Comparison of ENCODE assay signal across 22 cellular contexts in the genomic region with DNA sequence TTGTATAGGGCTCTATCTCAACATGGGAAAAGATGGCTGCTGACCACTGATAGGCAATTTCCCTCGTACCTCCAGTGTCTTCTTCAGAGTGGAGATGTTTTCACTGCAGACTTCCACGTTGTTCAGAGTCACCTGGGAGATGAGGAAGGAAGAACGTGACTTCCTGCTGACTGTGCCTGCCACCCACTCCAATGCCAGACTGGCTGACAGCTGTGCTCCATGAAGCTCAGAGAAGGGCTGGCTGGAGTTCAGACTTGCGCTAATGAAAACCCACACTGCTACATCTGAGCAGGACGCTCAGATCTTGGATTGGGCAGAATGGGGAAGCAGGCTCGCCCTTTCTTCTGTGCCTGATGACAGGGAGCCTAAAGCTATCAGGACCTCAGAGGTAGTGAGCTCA. TPM values are rescaled to one million over a fixed set of nuclear protein-coding genes. Genes with fewer than 3 reads are reported as not detected.
DNase-seq lines count a peak whose midpoint lies in the region; ATAC-seq, FAIRE-seq and TF ChIP-seq lines count a peak whose summit lies in the region.
"Had no signal": no experiment of that assay in that cellular context is flagged by ENCODE, and none has a peak within 500 bp of the region (broad histone marks: within the 10 kb centered on the region; RNA-seq: fewer than 3 reads in every experiment).

No MANE protein-coding gene starts in this region.

- H3K79me1 ChIP-seq in IMR-90 (ENCODE audit: low read depth in 1 of 2, low read length in 2 of 2), result no peaks in the 10 kb centered on the region

- H2BK15ac ChIP-seq in IMR-90 (ENCODE audit: low read depth, low read length), result no peak overlapping the region

- POLR2A ChIA-PET in IMR-90 (lab: Charles Lee; ENCODE audit: unreplicated experiment), result no interaction called here

- H2AK5ac ChIP-seq in IMR-90 (ENCODE audit: low read depth, low read length), result no peak overlapping the region

- no peak overlapping the region for H4K5ac ChIP-seq in IMR-90 (ENCODE audit: low read depth, low read length)

- no peak for TF ChIP-seq POLR2A in IMR-90 (IDR thresholded peaks at IDR 0.05; ENCODE audit: low read depth, low read length)
- no peak for TF ChIP-seq POLR2A in spleen (IDR thresholded peaks at IDR 0.05)
- TF ChIP-seq POLR2A in GM12892 (IDR thresholded peaks at IDR 0.05; ENCODE audit: low read depth, low read length), result no peak

- H3K27me3 ChIP-seq in IMR-90 (ENCODE audit: control insufficient read depth, insufficient read depth, low read length) (no peaks in the 10 kb centered on the region), OCI-LY1 (ENCODE audit: insufficient read depth, low read length) (no peaks in the 10 kb centered on the region), spleen (replicated peaks in 1 of 7) (no peaks in the 10 kb centered on the region), Karpas-422 (ENCODE audit: low read length) (no peaks in the 10 kb centered on the region)
- H3K27me3 ChIP-seq: foreskin keratinocyte, uterus had no signal

- H2AK9ac ChIP-seq in IMR-90 (replicated peaks; ENCODE audit: low read depth, low read length, poor library complexity), result no peak overlapping the region

- no peak overlapping the region for H3K56ac ChIP-seq in IMR-90 (ENCODE audit: extremely low read depth, insufficient read depth, low read length)

- peaks cover 4% of the 10 kb centered on the region; the same call in 1 of the 2 replicates for H3F3A ChIP-seq in OCI-LY1 (ENCODE audit: insufficient read depth, low read length)

- H3K36me3 ChIP-seq in IMR-90 (ENCODE audit: control insufficient read depth, insufficient read depth, low read length) (peaks cover 26% of the 10 kb centered on the region), OCI-LY1 (ENCODE audit: insufficient read depth, low read length) (peaks cover 23% of the 10 kb centered on the region), spleen (peaks cover 0 to 100% (median 68%) of the 10 kb centered on the region in 6 donors), Karpas-422 (ENCODE audit: insufficient read depth, low read length) (peaks cover 4% of the 10 kb centered on the region; the same call in 1 of the 2 replicates)
- H3K36me3 ChIP-seq: uterus had no signal

- no peak overlapping the region for H3K27ac ChIP-seq in IMR-90 (ENCODE audit: insufficient read depth, low read length)
- peak overlapping the region; percentile 19 for H3K27ac ChIP-seq in OCI-LY1 (ENCODE audit: low read depth, low read length, poor library complexity, severe bottlenecking)
- H3K27ac ChIP-seq in spleen, result no peak overlapping the region
- no peak overlapping the region for H3K27ac ChIP-seq in Karpas-422 (ENCODE audit: low read length)
- H3K27ac ChIP-seq: foreskin keratinocyte, skin epidermis, uterus had no signal

- H3K4me2 ChIP-seq in IMR-90 (ENCODE audit: low read depth, low read length), result no peak overlapping the region
- no peak overlapping the region for H3K4me2 ChIP-seq in OCI-LY1 (ENCODE audit: low read length)
- H3K4me2 ChIP-seq in Karpas-422 (ENCODE audit: low read depth, low read length, poor library complexity, severe bottlenecking), result no peak overlapping the region

- no peak overlapping the region for H2BK5ac ChIP-seq in IMR-90 (ENCODE audit: low read depth, low read length, poor library complexity, severe bottlenecking)

- DNase-seq in IMR-90 (peak; percentile 15), spleen (peak; percentile 7), NCI-H1092 treated with DMSO at 0.1 percent for 48 hours (lab: John Stamatoyannopoulos, UW) (no peak), Karpas-422 (no peak), GM12892 (ENCODE audit: insufficient read length) (no peak)
- DNase-seq: activated CD8-positive, alpha-beta T cell treated with anti-CD3 and anti-CD28 coated beads for 36 hours; activated naive CD4-positive, alpha-beta T cell treated with anti-CD3 and anti-CD28 coated beads, Interleukin-2, amount 50 U/mL, for 16 hours; activated T-cell treated with anti-CD3 and anti-CD28 coated beads, Interleukin-2, amount 50 U/mL, for 24 hours; foreskin keratinocyte; mucosa of descending colon; NCI-H1417 treated with DMSO at 0.1 percent for 48 hours; NCI-H226; SHP77; stimulated activated CD4-positive, alpha-beta T cell treated with anti-CD3 and anti-CD28 coated beads, Interleukin-4, amount 100 ng/mL, for 24 hours; uterus had no signal

- FAIRE-seq in islet of Langerhans (lab: Jason Lieb, UNC), result peak; percentile 49
- FAIRE-seq in GM12892 (lab: Jason Lieb, UNC), result no peak
- FAIRE-seq: astrocyte, G401.6, GM12878 had no signal

- H3K4ac ChIP-seq in IMR-90 (ENCODE audit: low read depth, low read length), result no peak overlapping the region

- H3K4me1 ChIP-seq in IMR-90 (ENCODE audit: control insufficient read depth, insufficient read depth, low read length), result peaks cover 3% of the 10 kb centered on the region
- H3K4me1 ChIP-seq in OCI-LY1 (ENCODE audit: insufficient read depth, low read length, severe bottlenecking), result peaks cover 30% of the 10 kb centered on the region
- H3K4me1 ChIP-seq in spleen, result no peaks in the 10 kb centered on the region
- H3K4me1 ChIP-seq in Karpas-422 (ENCODE audit: low read length), result peaks cover 5% of the 10 kb centered on the region
- H3K4me1 ChIP-seq: uterus had no signal

- H3K9me1 ChIP-seq in IMR-90 (ENCODE audit: insufficient read depth, low read length), result peaks cover 6% of the 10 kb centered on the region; the same call in 1 of the 2 replicates

- H3K79me2 ChIP-seq in OCI-LY1 (ENCODE audit: insufficient read depth, low read length), result no peaks in the 10 kb centered on the region
- H3K79me2 ChIP-seq in Karpas-422 (ENCODE audit: low read length), result no peaks in the 10 kb centered on the region

- in situ Hi-C loops in IMR-90 (cut with MboI; ENCODE audit: low sequenced_read_pairs), result no loop called here

- no peaks in the 10 kb centered on the region for H3K9me3 ChIP-seq in IMR-90 (ENCODE audit: control insufficient read depth, insufficient read depth, low read length)
- no peaks in the 10 kb centered on the region for H3K9me3 ChIP-seq in OCI-LY1 (ENCODE audit: low read length)
- no peaks in the 10 kb centered on the region for H3K9me3 ChIP-seq in spleen
- no peaks in the 10 kb centered on the region for H3K9me3 ChIP-seq in Karpas-422 (ENCODE audit: low read length)
- H3K9me3 ChIP-seq: mucosa of descending colon, uterus had no signal

- H2BK20ac ChIP-seq in IMR-90 (ENCODE audit: low read depth, low read length), result no peak overlapping the region

- H4K91ac ChIP-seq in IMR-90 (ENCODE audit: insufficient read depth, low read depth, low read length), result no peak overlapping the region

- no peak overlapping the region for H3K18ac ChIP-seq in IMR-90 (ENCODE audit: low read depth, low read length)

- no peak overlapping the region for H3K4me3 ChIP-seq in IMR-90 (ENCODE audit: insufficient read depth, low read depth, low read length)
- no peak overlapping the region for H3K4me3 ChIP-seq in OCI-LY1 (ENCODE audit: low read depth, low read length, poor library complexity, severe bottlenecking)
- H3K4me3 ChIP-seq in spleen, result no peak overlapping the region
- no peak overlapping the region for H3K4me3 ChIP-seq in Karpas-422 (ENCODE audit: low read length)
- H3K4me3 ChIP-seq: GM12878, mucosa of descending colon, skin epidermis, uterus had no signal

- no peak overlapping the region for H3K23ac ChIP-seq in IMR-90 (ENCODE audit: low read depth, low read length)

- no peak for ATAC-seq in IMR-90 (ENCODE audit: low read depth)
- ATAC-seq: activated CD8-positive, alpha-beta T cell treated with anti-CD3 and anti-CD28 coated beads for 36 hours; foreskin keratinocyte; GM12878; mucosa of descending colon; WTC11 had no signal

- H3K14ac ChIP-seq in IMR-90 (replicated peaks; ENCODE audit: low read depth, low read length), result no peak overlapping the region

- no TSS peak for BruUV-seq in IMR-90 (replicated peaks; lab: Mats Ljungman, UMichigan)

- no peak overlapping the region for H4K8ac ChIP-seq in IMR-90 (ENCODE audit: low read depth in 2 of 2, low read length in 2 of 2)

- dilution Hi-C loops in IMR-90 (cut with HindIII; ENCODE audit: low sequenced_read_pairs, unreplicated experiment), result no loop called here

- H4K20me1 ChIP-seq in IMR-90 (ENCODE audit: insufficient read depth, low read length), result no peaks in the 10 kb centered on the region
- no peaks in the 10 kb centered on the region for H4K20me1 ChIP-seq in OCI-LY1 (ENCODE audit: insufficient read depth, low read length)
- no peaks in the 10 kb centered on the region for H4K20me1 ChIP-seq in Karpas-422 (ENCODE audit: insufficient read depth, low read depth, low read length)

- CTCF ChIA-PET in IMR-90 (lab: Yijun Ruan, JAX), result no interaction called here

- H2AFZ ChIP-seq in IMR-90 (replicated peaks; ENCODE audit: low read length, poor library complexity), result no peak overlapping the region
- no peak overlapping the region for H2AFZ ChIP-seq in OCI-LY1 (ENCODE audit: low read length)
- no peak overlapping the region for H2AFZ ChIP-seq in Karpas-422 (ENCODE audit: low read length)

- H3K9ac ChIP-seq in IMR-90 (ENCODE audit: low read depth, low read length) (no peak overlapping the region), OCI-LY1 (ENCODE audit: low read length) (no peak overlapping the region), Karpas-422 (ENCODE audit: low read length) (no peak overlapping the region)

- no CpG with 5 or more reads among the region's 6 CpGs for WGBS in IMR-90 (ENCODE audit: extremely low coverage in 2 of 2, insufficient read length in 1 of 2), 2 experiments
- WGBS in spleen, 5 donors, result 51 to 64% (median 58%) methylated on average over 6 of the region's 6 CpGs

- no peak for TF ChIP-seq CTCF in IMR-90 (conservative IDR thresholded peaks at IDR 0.05; ENCODE audit: low read depth, low read length)
- no peak for TF ChIP-seq CTCF in OCI-LY1 (IDR thresholded peaks at IDR 0.05; ENCODE audit: low read length)
- TF ChIP-seq CTCF in spleen (IDR thresholded peaks at IDR 0.05 in 8 of 11, conservative IDR thresholded peaks at IDR 0.05 in 3 of 11), result no peak

- H3K9me2 ChIP-seq in OCI-LY1 (ENCODE audit: low read depth, low read length), result no peaks in the 10 kb centered on the region
- H3K9me2 ChIP-seq in Karpas-422 (replicated peaks; ENCODE audit: insufficient read depth, low read length), result no peaks in the 10 kb centered on the region

- H2BK120ac ChIP-seq in IMR-90 (ENCODE audit: low read depth, low read length), result no peak overlapping the region

- TF ChIP-seq RAD21 in IMR-90 (IDR thresholded peaks at IDR 0.05; ENCODE audit: low read length), result no peak

- intact Hi-C loops in IMR-90 (cut with micrococcal nuclease) (no loop called here), spleen (cut with DNase I; ENCODE audit: low total_unique reads) (no loop called here)

RNA-seq across cellular contexts. Expression of a gene that starts 33.1 kb away (rescaled TPM):
- total RNA-seq in IMR-90 (2012; rRNA removed) (85.0 and 96.1 TPM in 2 replicates), spleen (10 to 100 TPM; 40.8 to 85.4 (median 62.7) TPM)
- polyA plus RNA-seq in IMR-90 (2012; rRNA removed) (47.5 and 49.7 TPM in 2 replicates), spleen (10 to 100 TPM; 45.7 to 54.8 (median 51.6) TPM)
- 71.3 and 112 TPM in 2 replicates for polyA plus RNA-seq in IMR-90 (2012; cell fraction: cytosol; rRNA removed)
- polyA plus RNA-seq in IMR-90 (2012; cell fraction: nucleus; rRNA removed; ENCODE audit: low replicate concordance), result 77.5 and 117 TPM in 2 replicates
- 24.7 and 47.0 TPM in 2 replicates for total RNA-seq in Karpas-422 (2014; rRNA removed; shearing (Covaris generic); ENCODE audit: low replicate concordance)
- 29.7 TPM for polyA plus RNA-seq in GM12892 (2012; ENCODE audit: missing spikeins)

RNA-seq across cellular contexts. Expression of a gene that starts 33.4 kb away (rescaled TPM):
- total RNA-seq in IMR-90 (2012; rRNA removed) (97.9 and 112 TPM in 2 replicates), spleen (100 to 1,000 TPM in 5 of 7 donors, 10 to 100 TPM in 2; 92.5 to 256 (median 205) TPM)
- polyA plus RNA-seq in IMR-90 (2012; rRNA removed) (123 and 134 TPM in 2 replicates), spleen (10 to 100 TPM; 70.3 to 92.9 (median 82.9) TPM)
- 57.4 and 93.9 TPM in 2 replicates for polyA plus RNA-seq in IMR-90 (2012; cell fraction: cytosol; rRNA removed)
- 86.5 and 136 TPM in 2 replicates for polyA plus RNA-seq in IMR-90 (2012; cell fraction: nucleus; rRNA removed; ENCODE audit: low replicate concordance)
- 126 and 187 TPM in 2 replicates for total RNA-seq in Karpas-422 (2014; rRNA removed; shearing (Covaris generic); ENCODE audit: low replicate concordance)
- 153 TPM for polyA plus RNA-seq in GM12892 (2012; ENCODE audit: missing spikeins)

RNA-seq across cellular contexts. Expression of a gene that starts 35.9 kb away (rescaled TPM):
- total RNA-seq in IMR-90 (2012; rRNA removed) (5.3 and 6.1 TPM in 2 replicates), spleen (10 to 100 TPM; 20.8 to 31.9 (median 27.1) TPM)
- polyA plus RNA-seq in IMR-90 (2012; rRNA removed) (7.2 and 8.3 TPM in 2 replicates), spleen (10 to 100 TPM in 2 of 3 donors, 1 to 10 TPM in 1; 8.1 to 18.6 (median 16.7) TPM)
- 2.9 and 5.1 TPM in 2 replicates for polyA plus RNA-seq in IMR-90 (2012; cell fraction: cytosol; rRNA removed)
- polyA plus RNA-seq in IMR-90 (2012; cell fraction: nucleus; rRNA removed; ENCODE audit: low replicate concordance), result 37.1 and 78.4 TPM in 2 replicates
- 6.4 and 17.4 TPM in 2 replicates for total RNA-seq in Karpas-422 (2014; rRNA removed; shearing (Covaris generic); ENCODE audit: low replicate concordance)
- polyA plus RNA-seq in GM12892 (2012; ENCODE audit: missing spikeins), result 10.1 TPM

RNA-seq across cellular contexts. Expression of a gene that starts 51.4 kb away (rescaled TPM):
- total RNA-seq in IMR-90 (2012; rRNA removed) (16.4 and 17.4 TPM in 2 replicates), spleen (10 to 100 TPM; 33.1 to 66.9 (median 48.1) TPM)
- polyA plus RNA-seq in IMR-90 (2012; rRNA removed) (17.7 and 18.3 TPM in 2 replicates), spleen (10 to 100 TPM in 1 of 3 donors, 1 to 10 TPM in 2; 5.2 to 16.5 (median 7.2) TPM)
- polyA plus RNA-seq in IMR-90 (2012; cell fraction: cytosol; rRNA removed), result 13.0 and 21.7 TPM in 2 replicates
- polyA plus RNA-seq in IMR-90 (2012; cell fraction: nucleus; rRNA removed; ENCODE audit: low replicate concordance), result 13.5 and 18.2 TPM in 2 replicates
- 48.1 and 62.4 TPM in 2 replicates for total RNA-seq in Karpas-422 (2014; rRNA removed; shearing (Covaris generic); ENCODE audit: low replicate concordance)
- 37.6 TPM for polyA plus RNA-seq in GM12892 (2012; ENCODE audit: missing spikeins)

Comparison
In these comparisons a context has a peak if more than half of its experiments do, and no peak if none do; other contexts are left out.
1. DNase-seq: peak in IMR-90 (single experiment) and spleen (single experiment); none in NCI-H1092 treated with DMSO at 0.1 percent for 48 hours (single experiment), Karpas-422 (single experiment) and GM12892 (single experiment).